8 cellular contexts compared by ENCODE assay signal in the genomic region with DNA sequence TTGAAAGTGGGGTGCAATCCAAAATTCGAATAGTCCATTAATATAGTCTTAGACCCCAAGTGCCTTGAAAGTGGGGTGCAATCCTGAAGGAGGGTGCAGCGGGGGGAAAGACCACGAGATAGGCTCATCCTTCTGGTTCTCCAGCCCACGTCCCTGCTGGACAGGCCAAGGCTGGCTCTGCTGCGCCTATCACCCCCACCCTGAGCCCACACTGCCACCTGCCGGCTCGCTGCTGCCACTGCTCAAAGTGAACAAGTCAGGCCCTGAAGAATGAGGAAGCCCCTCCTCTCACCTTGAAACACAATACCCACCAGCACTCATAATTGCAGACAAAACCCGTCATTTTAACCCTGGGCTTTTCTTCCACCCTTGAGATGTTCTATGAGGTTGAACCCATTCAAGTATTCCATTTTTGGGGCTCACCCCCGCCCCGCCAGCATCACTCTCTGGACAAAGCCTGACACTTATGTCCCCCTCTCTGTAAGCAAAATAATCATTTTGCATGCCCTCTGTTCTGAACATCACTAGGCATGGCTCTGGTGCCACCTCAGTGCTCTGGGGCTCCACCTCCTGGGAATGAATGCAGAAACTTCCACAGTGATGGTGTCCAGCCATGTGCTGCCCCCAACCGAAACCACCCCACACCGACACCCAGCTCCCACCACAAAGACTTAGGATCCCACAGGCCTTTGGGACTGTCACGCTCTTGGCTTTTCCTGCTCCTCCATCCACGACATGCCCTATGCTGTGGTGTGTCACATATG. TPM values are rescaled to one million over a fixed set of nuclear protein-coding genes. Genes with fewer than 3 reads are reported as not detected.
DNase-seq lines count a peak whose midpoint lies in the region; ATAC-seq, FAIRE-seq and TF ChIP-seq lines count a peak whose summit lies in the region.

No MANE protein-coding gene starts in this region.

- H4K20me1 ChIP-seq in DND-41 (ENCODE audit: insufficient read depth, low read length), result no peaks in the 10 kb centered on the region

- H3K4me3 ChIP-seq in DND-41 (ENCODE audit: low read depth in 1 of 2, low read length in 2 of 2), result no peak overlapping the region
- H3K4me3 ChIP-seq in small intestine (ENCODE audit: low read depth in 1 of 2, low read length in 2 of 2), result no peak overlapping the region

- no peak for TF ChIP-seq POLR2A in H54 (IDR thresholded peaks at IDR 0.05; ENCODE audit: low read depth, low read length)

- 39 to 44% (median 42%) methylated on average over 14 of the region's 14 CpGs for WGBS in small intestine, 3 donors

- FAIRE-seq in H54 (lab: Jason Lieb, UNC), result no peak
- FAIRE-seq in small intestine (lab: Jason Lieb, UNC), result no peak

- H3K36me3 ChIP-seq in DND-41 (ENCODE audit: insufficient read depth, low read length), result no peaks in the 10 kb centered on the region
- no peaks in the 10 kb centered on the region for H3K36me3 ChIP-seq in small intestine (ENCODE audit: control insufficient read depth in 2 of 2, insufficient read depth in 2 of 2, low read length in 2 of 2)

- H3K27me3 ChIP-seq in DND-41 (ENCODE audit: insufficient read depth, low read length, poor library complexity) (no peaks in the 10 kb centered on the region), small intestine (ENCODE audit: control insufficient read depth in 2 of 2, insufficient read depth in 2 of 2, low read length in 2 of 2) (no peaks in the 10 kb centered on the region)

- H3K27ac ChIP-seq in DND-41 (ENCODE audit: low read length) (no peak overlapping the region), small intestine (ENCODE audit: low read depth in 1 of 2, low read length in 1 of 2) (no peak overlapping the region)

- H3K9ac ChIP-seq in DND-41 (ENCODE audit: low read depth, low read length), result no peak overlapping the region

- no peak overlapping the region for H3K4me2 ChIP-seq in DND-41 (ENCODE audit: insufficient read depth, low read length)

- H3K79me2 ChIP-seq in DND-41 (ENCODE audit: insufficient read depth, low read length), result no peaks in the 10 kb centered on the region

- H3K9me3 ChIP-seq in DND-41 (ENCODE audit: insufficient read depth, low read length, severe bottlenecking) (no peaks in the 10 kb centered on the region), small intestine (ENCODE audit: control insufficient read depth, low read depth) (no peaks in the 10 kb centered on the region)

- TF ChIP-seq CTCF in DND-41 (IDR thresholded peaks at IDR 0.05; ENCODE audit: borderline replicate concordance, extremely low read depth, low read length, poor library complexity, severe bottlenecking), result peak; percentile 98

- peak; percentile 82 for DNase-seq in DND-41
- peak; percentile 77 for DNase-seq in H54 (ENCODE audit: insufficient read length, low spot score)
- DNase-seq in NCI-H128 (lab: John Stamatoyannopoulos, UW; ENCODE audit: unreplicated experiment), result peak; percentile 14
- peak; percentile 39 for DNase-seq in T-helper 22 cell (ENCODE audit: low read depth)
- DNase-seq in anterior cingulate cortex (lab: John Stamatoyannopoulos, UW), result peak in 52 of 58 donors; percentile 13 to 75 (median 48)
- peak; percentile 85 for DNase-seq in hepatic stellate cell (ENCODE audit: low spot score)
- peak; percentile 62 for DNase-seq in small intestine
- DNase-seq in GOT3 (lab: John Stamatoyannopoulos, UW), result no peak

- H3K4me1 ChIP-seq in DND-41 (ENCODE audit: insufficient read depth, low read length), result peaks cover 8% of the 10 kb centered on the region
- no peaks in the 10 kb centered on the region for H3K4me1 ChIP-seq in small intestine (ENCODE audit: control insufficient read depth in 2 of 2, insufficient read depth in 1 of 2, low read depth in 1 of 2, low read length in 1 of 2)

- ATAC-seq in DND-41 (ENCODE audit: insufficient read depth, low read depth), result peak; percentile 88

- no peak overlapping the region for H2AFZ ChIP-seq in DND-41 (ENCODE audit: low read depth, low read length)

RNA-seq across cellular contexts. Expression of gene BEAN1, which starts 56.8 kb away (rescaled TPM):
- under 1 TPM in 1 of 3 donors, not detected in 2; 0.64 TPM for polyA plus RNA-seq in small intestine
